In genomic region chr19:46720516-46721239, GRCh38 we compare ENCODE assay signal across 25 cellular contexts. TPM values are rescaled to one million over a fixed set of nuclear protein-coding genes. Genes with fewer than 3 reads are reported as not detected.
DNase-seq lines count a peak whose midpoint lies in the region; ATAC-seq, FAIRE-seq and TF ChIP-seq lines count a peak whose summit lies in the region.
"Had no signal": no experiment of that assay in that cellular context is flagged by ENCODE, and none has a peak within 500 bp of the region (broad histone marks: within the 10 kb centered on the region; RNA-seq: fewer than 3 reads in every experiment).

No MANE protein-coding gene starts in this region.

- DNase-seq in HepG2 (ENCODE audit: low spot score) = no peak
- no peak for DNase-seq in right lobe of liver
- DNase-seq in T-helper 17 cell = no peak
- no peak for DNase-seq in mesenchymal stem cell
- no peak for DNase-seq in DMS79 treated with DMSO at 0.1 percent for 48 hours (lab: John Stamatoyannopoulos, UW)
- no peak for DNase-seq in sciatic nerve (ENCODE audit: low spot score)
- DNase-seq in NCI-H187 (lab: John Stamatoyannopoulos, UW) = no peak
- DNase-seq: ACHN; activated CD4-positive, alpha-beta T cell treated with anti-CD3 and anti-CD28 coated beads for 48 hours; activated CD8-positive, alpha-beta memory T cell treated with anti-CD3 and anti-CD28 coated beads, Interleukin-2, amount 50 U/mL, for 4 hours; HCEC 1CT; head of caudate nucleus; Kasumi-1; mesendoderm; NCI-H2029; NCI-H2227 treated with DMSO at 0.1 percent for 48 hours; pancreas; substantia nigra; T-cell had no signal

- no peak overlapping the region for H3K18ac ChIP-seq in mesenchymal stem cell (ENCODE audit: low read depth in 1 of 2, low read length in 2 of 2)

- H3K9ac ChIP-seq in HepG2 (ENCODE audit: insufficient read depth, low read depth, low read length) (no peak overlapping the region), mesenchymal stem cell (ENCODE audit: low read length) (no peak overlapping the region)

- no peak overlapping the region for H3K27ac ChIP-seq in HepG2 (ENCODE audit: extremely low read length, insufficient read depth, low read length)
- H3K27ac ChIP-seq in right lobe of liver = no peak overlapping the region
- H3K27ac ChIP-seq in mesenchymal stem cell (ENCODE audit: low read length, poor library complexity, severe bottlenecking) = no peak overlapping the region
- H3K27ac ChIP-seq: coronary artery, pancreas had no signal

- H3K36me3 ChIP-seq in HepG2 (replicated peaks in 1 of 2; ENCODE audit: control insufficient read depth in 1 of 2, insufficient read depth in 2 of 2, low read length in 2 of 2) = peaks cover 23 to 41% of the 10 kb centered on the region in 2 experiments
- H3K36me3 ChIP-seq in right lobe of liver = peaks cover 0 to 44% (median 16%) of the 10 kb centered on the region in 4 donors
- peaks cover 56 to 79% of the 10 kb centered on the region in 2 experiments for H3K36me3 ChIP-seq in mesenchymal stem cell (ENCODE audit: control insufficient read depth in 1 of 2, insufficient read depth in 2 of 2, low read depth in 1 of 2, low read length in 2 of 2)

- no peak overlapping the region for H2BK12ac ChIP-seq in mesenchymal stem cell (ENCODE audit: low read length in 2 of 2)

- H4K8ac ChIP-seq in mesenchymal stem cell (ENCODE audit: low read length) = no peak overlapping the region

- H3K4me3 Mint-ChIP-seq in T-helper 17 cell = peak overlapping the region; percentile 36
- H3K4me3 Mint-ChIP-seq: T-cell had no signal

- BruUV-seq in HepG2 (replicated peaks; lab: Mats Ljungman, UMichigan) = no TSS peak

- TF ChIP-seq EP300 in HepG2 (IDR thresholded peaks at IDR 0.05; ENCODE audit: low read depth in 2 of 2, low read length in 2 of 2) (no peak), HepG2 (CRISPR knock-in tag; IDR thresholded peaks at IDR 0.05; ENCODE audit: borderline replicate concordance) (no peak)

- POLR2A ChIA-PET in HepG2 (lab: Yijun Ruan, JAX) = no interaction called here

- H3K4me1 ChIP-seq in HepG2 (ENCODE audit: insufficient read depth, low read length) (peaks cover 19% of the 10 kb centered on the region), right lobe of liver (peaks cover 0 to 4% (median 0%) of the 10 kb centered on the region in 4 donors), mesenchymal stem cell (ENCODE audit: control insufficient read depth, insufficient read depth, low read depth, low read length) (peaks cover 31% of the 10 kb centered on the region)

- WGBS in HepG2 (ENCODE audit: low lambda C conversion rate) = 94% methylated on average over 17 of the region's 22 CpGs
- 61% methylated on average over 5 of the region's 22 CpGs for WGBS in right lobe of liver (ENCODE audit: insufficient coverage, low coverage, low lambda C conversion rate, missing lambda C conversion rate)
- 96% methylated on average over 22 of the region's 22 CpGs for WGBS in mesenchymal stem cell

- H3K79me2 ChIP-seq in HepG2 (ENCODE audit: insufficient read depth, low read length) = peaks cover 9% of the 10 kb centered on the region

- peaks cover 45% of the 10 kb centered on the region for H3K79me1 ChIP-seq in mesenchymal stem cell (replicated peaks; ENCODE audit: low read length, poor library complexity, severe bottlenecking)

- CTCF ChIA-PET in HepG2 (lab: Yijun Ruan, JAX; ENCODE audit: low intra/inter-chr PET ratio, low total read pairs) = no interaction called here

- no peaks in the 10 kb centered on the region; a peak in 1 of 5 replicates for H3K27me3 ChIP-seq in HepG2 (ENCODE audit: control insufficient read depth in 1 of 2, insufficient read depth in 2 of 2, low read length in 2 of 2)
- no peaks in the 10 kb centered on the region for H3K27me3 ChIP-seq in right lobe of liver
- no peaks in the 10 kb centered on the region for H3K27me3 ChIP-seq in mesenchymal stem cell (ENCODE audit: control insufficient read depth in 1 of 2, insufficient read depth in 1 of 2, low read length in 2 of 2)
- H3K27me3 ChIP-seq: pancreas had no signal

- H3K27me3 Mint-ChIP-seq in T-helper 17 cell = no peaks in the 10 kb centered on the region
- H3K27me3 Mint-ChIP-seq: T-cell had no signal

- no peak for TF ChIP-seq CTCF in HepG2 (CRISPR knock-in tag; IDR thresholded peaks at IDR 0.05)
- TF ChIP-seq CTCF in right lobe of liver (IDR thresholded peaks at IDR 0.05) = no peak

- H3K4ac ChIP-seq in mesenchymal stem cell (ENCODE audit: low read depth in 1 of 2, low read length in 2 of 2) = no peak overlapping the region

- H2BK5ac ChIP-seq in mesenchymal stem cell (ENCODE audit: low read depth, low read length, poor library complexity, severe bottlenecking) = no peak overlapping the region

- TF ChIP-seq RAD21 in HepG2 (CRISPR knock-in tag; IDR thresholded peaks at IDR 0.05) = no peak

- FAIRE-seq in HepG2 (lab: Jason Lieb, UNC) = no peak
- FAIRE-seq: G401.6, HTR-8/SVneo, pancreas, urothelium cell line had no signal

- intact Hi-C loops in HepG2 (cut with micrococcal nuclease; ENCODE audit: unreplicated experiment) = no loop called here
- intact Hi-C loops in right lobe of liver (cut with DNase I) = no loop called here
- intact Hi-C loops in sciatic nerve (cut with DNase I) = no loop called here

- in situ Hi-C loops in HepG2 (cut with HindIII; ENCODE audit: extremely low pct_ligation_motif_present, low pct_unique_long_range_greater_than_20kb) = no loop called here

- peaks cover 2% of the 10 kb centered on the region for H3K36me3 Mint-ChIP-seq in T-helper 17 cell (ENCODE audit: low read depth)

- no peaks in the 10 kb centered on the region for H3K9me3 ChIP-seq in HepG2 (ENCODE audit: low read length)
- no peaks in the 10 kb centered on the region for H3K9me3 ChIP-seq in right lobe of liver
- H3K9me3 ChIP-seq in T-helper 17 cell (ENCODE audit: control insufficient read depth, low read length, poor library complexity, severe bottlenecking) = no peaks in the 10 kb centered on the region
- no peaks in the 10 kb centered on the region for H3K9me3 ChIP-seq in mesenchymal stem cell (ENCODE audit: control insufficient read depth, low read length)
- H3K9me3 ChIP-seq: pancreas had no signal

- ATAC-seq in HepG2 = no peak
- ATAC-seq in right lobe of liver = no peak
- ATAC-seq in T-helper 17 cell = no peak
- no peak for ATAC-seq in HG02852 (IDR thresholded peaks at IDR 0.05; ENCODE audit: unreplicated experiment)
- no peak for ATAC-seq in sciatic nerve
- ATAC-seq: pancreas, right cardiac atrium, T-cell had no signal

- TF ChIP-seq POLR2A in HepG2 (IDR thresholded peaks at IDR 0.05; ENCODE audit: insufficient read depth in 1 of 2, low read depth in 2 of 2, low read length in 2 of 2) (0 out of 4 replicates have a peak, but pooled peaks of 1 of the 2 experiments have one; percentile 18), right lobe of liver (IDR thresholded peaks at IDR 0.05) (no peak)

- H2AK5ac ChIP-seq in mesenchymal stem cell (ENCODE audit: low read length, severe bottlenecking) = no peak overlapping the region

- H4K20me1 ChIP-seq in HepG2 (ENCODE audit: insufficient read depth, low read length) = no peaks in the 10 kb centered on the region

- H2AFZ ChIP-seq in HepG2 (ENCODE audit: low read length) (no peak overlapping the region), mesenchymal stem cell (ENCODE audit: low read depth, low read length) (no peak overlapping the region)

- H4K91ac ChIP-seq in mesenchymal stem cell (ENCODE audit: low read length) = peak overlapping the region; percentile 6

- no peak overlapping the region for H3K4me2 ChIP-seq in HepG2 (ENCODE audit: low read depth, low read length)
- no peak overlapping the region for H3K4me2 ChIP-seq in mesenchymal stem cell (ENCODE audit: low read length, poor library complexity, severe bottlenecking)

- H3K4me3 ChIP-seq in HepG2 (replicated peaks in 1 of 3; ENCODE audit: insufficient read depth in 1 of 3, low read depth in 2 of 3, low read length in 3 of 3) (no peak overlapping the region), right lobe of liver (no peak overlapping the region), mesenchymal stem cell (ENCODE audit: insufficient read depth in 1 of 2, low read depth in 1 of 2, low read length in 2 of 2) (no peak overlapping the region)
- H3K4me3 ChIP-seq: coronary artery, pancreas had no signal

- H3K27ac Mint-ChIP-seq in T-helper 17 cell = no peak overlapping the region

- H2BK120ac ChIP-seq in mesenchymal stem cell (ENCODE audit: low read depth, low read length) = no peak overlapping the region

- H3K14ac ChIP-seq in mesenchymal stem cell (ENCODE audit: low read length in 2 of 2) = no peak overlapping the region

- no peak overlapping the region for H2BK15ac ChIP-seq in mesenchymal stem cell (ENCODE audit: low read depth, poor library complexity, severe bottlenecking)

- peaks cover 43% of the 10 kb centered on the region for H3K4me1 Mint-ChIP-seq in T-helper 17 cell

- no peak overlapping the region for H3K23ac ChIP-seq in mesenchymal stem cell (ENCODE audit: low read length in 2 of 2)

RNA-seq across cellular contexts. Expression of gene PRKD2, which starts 3.8 kb away (rescaled TPM):
- total RNA-seq in HepG2 (2016; rRNA removed; fragmentation: Illumina TruSeq; extraction: Trizol) (6.7 and 13.2 TPM in 2 replicates), right lobe of liver (10 to 100 TPM; 15.1 to 20.2 (median 16.9) TPM), T-helper 17 cell (100 to 1,000 TPM; 112 to 122 TPM), sciatic nerve (54.0 TPM)
- total RNA-seq in HepG2 (2016; cell fraction: cytosol; rRNA removed; fragmentation: Illumina TruSeq; extraction: Trizol; ENCODE audit: low read depth) = 3.7 and 5.6 TPM in 2 replicates
- 7.7 and 10.7 TPM in 2 replicates for total RNA-seq in HepG2 (2016; cell fraction: insoluble cytoplasmic fraction; rRNA removed; fragmentation: Illumina TruSeq; extraction: Trizol)
- total RNA-seq in HepG2 (2016; cell fraction: membrane; rRNA removed; fragmentation: Illumina TruSeq; extraction: Trizol) = 10.7 and 11.6 TPM in 2 replicates
- total RNA-seq in HepG2 (2016; cell fraction: nucleus; rRNA removed; fragmentation: Illumina TruSeq; extraction: Trizol) = 9.5 and 12.7 TPM in 2 replicates
- polyA plus RNA-seq in HepG2 (2011; rRNA removed) = 7.3 and 9.2 TPM in 2 replicates
- 5.7 and 8.3 TPM in 2 replicates for polyA plus RNA-seq in HepG2 (2011; cell fraction: cytosol; rRNA removed)
- 19.6 and 26.3 TPM in 2 replicates for polyA plus RNA-seq in HepG2 (2011; cell fraction: nucleus; rRNA removed)
- 12.3 and 18.9 TPM in 2 replicates for polyA plus RNA-seq in HepG2 (2012)
- polyA plus RNA-seq in HepG2 (2016; cell fraction: cytosol; fragmentation: Illumina TruSeq; extraction: Trizol; ENCODE audit: low read depth) = 4.2 and 4.7 TPM in 2 replicates
- 12.5 and 12.9 TPM in 2 replicates for polyA plus RNA-seq in HepG2 (2016; cell fraction: insoluble cytoplasmic fraction; fragmentation: Illumina TruSeq; extraction: Trizol; ENCODE audit: low read depth)
- 6.8 and 7.6 TPM in 2 replicates for polyA plus RNA-seq in HepG2 (2016; cell fraction: membrane; fragmentation: Illumina TruSeq; extraction: Trizol; ENCODE audit: low read depth)
- 26.1 and 27.2 TPM in 2 replicates for polyA plus RNA-seq in HepG2 (2016; cell fraction: nucleus; fragmentation: Illumina TruSeq; extraction: Trizol; ENCODE audit: insufficient read depth, low read depth)
- 10.6 and 14.4 TPM in 2 replicates for polyA minus RNA-seq in HepG2 (2011; rRNA and poly(A)+ RNA removed; ENCODE audit: low replicate concordance)
- polyA minus RNA-seq in HepG2 (2011; cell fraction: cytosol; rRNA and poly(A)+ RNA removed) = 8.2 and 11.7 TPM in 2 replicates
- 9.1 TPM in 2 replicates for polyA minus RNA-seq in HepG2 (2011; cell fraction: nucleus; rRNA and poly(A)+ RNA removed)
- polyA plus RNA-seq in mesenchymal stem cell (2013, experiment 1 of 2) = 25.9 TPM
- polyA plus RNA-seq in mesenchymal stem cell (2013, experiment 2 of 2) = 23.5 TPM

RNA-seq across cellular contexts. Expression of gene FKRP, which starts 25.2 kb away (rescaled TPM):
- total RNA-seq in HepG2 (2016; rRNA removed; fragmentation: Illumina TruSeq; extraction: Trizol) (4.0 and 9.8 TPM in 2 replicates), right lobe of liver (1 to 10 TPM; 5.8 to 9.5 (median 7.4) TPM), T-helper 17 cell (10 to 100 TPM; 22.5 to 23.3 TPM), sciatic nerve (25.2 TPM)
- total RNA-seq in HepG2 (2016; cell fraction: cytosol; rRNA removed; fragmentation: Illumina TruSeq; extraction: Trizol; ENCODE audit: low read depth) = 1.2 and 1.9 TPM in 2 replicates
- total RNA-seq in HepG2 (2016; cell fraction: insoluble cytoplasmic fraction; rRNA removed; fragmentation: Illumina TruSeq; extraction: Trizol) = 3.4 and 11.2 TPM in 2 replicates
- 3.6 and 3.7 TPM in 2 replicates for total RNA-seq in HepG2 (2016; cell fraction: membrane; rRNA removed; fragmentation: Illumina TruSeq; extraction: Trizol)
- 11.2 and 11.6 TPM in 2 replicates for total RNA-seq in HepG2 (2016; cell fraction: nucleus; rRNA removed; fragmentation: Illumina TruSeq; extraction: Trizol)
- polyA plus RNA-seq in HepG2 (2011; rRNA removed) = 7.3 and 9.2 TPM in 2 replicates
- polyA plus RNA-seq in HepG2 (2011; cell fraction: cytosol; rRNA removed) = 7.8 and 9.7 TPM in 2 replicates
- polyA plus RNA-seq in HepG2 (2011; cell fraction: nucleus; rRNA removed) = 27.5 and 33.9 TPM in 2 replicates
- polyA plus RNA-seq in HepG2 (2012) = 12.4 and 17.0 TPM in 2 replicates
- 0.63 and 1.3 TPM in 2 replicates for polyA plus RNA-seq in HepG2 (2016; cell fraction: cytosol; fragmentation: Illumina TruSeq; extraction: Trizol; ENCODE audit: low read depth)
- 5.1 TPM in 2 replicates for polyA plus RNA-seq in HepG2 (2016; cell fraction: insoluble cytoplasmic fraction; fragmentation: Illumina TruSeq; extraction: Trizol; ENCODE audit: low read depth)
- 1.7 and 2.3 TPM in 2 replicates for polyA plus RNA-seq in HepG2 (2016; cell fraction: membrane; fragmentation: Illumina TruSeq; extraction: Trizol; ENCODE audit: low read depth)
- 34.8 and 35.7 TPM in 2 replicates for polyA plus RNA-seq in HepG2 (2016; cell fraction: nucleus; fragmentation: Illumina TruSeq; extraction: Trizol; ENCODE audit: insufficient read depth, low read depth)
- 6.9 and 11.0 TPM in 2 replicates for polyA minus RNA-seq in HepG2 (2011; rRNA and poly(A)+ RNA removed; ENCODE audit: low replicate concordance)
- 7.5 and 8.8 TPM in 2 replicates for polyA minus RNA-seq in HepG2 (2011; cell fraction: cytosol; rRNA and poly(A)+ RNA removed)
- 10.3 and 11.5 TPM in 2 replicates for polyA minus RNA-seq in HepG2 (2011; cell fraction: nucleus; rRNA and poly(A)+ RNA removed)
- 24.9 TPM for polyA plus RNA-seq in mesenchymal stem cell (2013, experiment 1 of 2)
- polyA plus RNA-seq in mesenchymal stem cell (2013, experiment 2 of 2) = 24.4 TPM

RNA-seq across cellular contexts. Expression of gene STRN4, which starts 25.6 kb away (rescaled TPM):
- total RNA-seq in HepG2 (2016; rRNA removed; fragmentation: Illumina TruSeq; extraction: Trizol) (32.2 and 43.1 TPM in 2 replicates), right lobe of liver (10 to 100 TPM; 16.9 to 28.1 (median 23.7) TPM), T-helper 17 cell (100 to 1,000 TPM; 108 to 145 TPM), sciatic nerve (70.5 TPM)
- total RNA-seq in HepG2 (2016; cell fraction: cytosol; rRNA removed; fragmentation: Illumina TruSeq; extraction: Trizol; ENCODE audit: low read depth) = 13.6 and 15.4 TPM in 2 replicates
- 25.7 and 41.7 TPM in 2 replicates for total RNA-seq in HepG2 (2016; cell fraction: insoluble cytoplasmic fraction; rRNA removed; fragmentation: Illumina TruSeq; extraction: Trizol)
- total RNA-seq in HepG2 (2016; cell fraction: membrane; rRNA removed; fragmentation: Illumina TruSeq; extraction: Trizol) = 30.2 and 30.9 TPM in 2 replicates
- 30.6 and 31.6 TPM in 2 replicates for total RNA-seq in HepG2 (2016; cell fraction: nucleus; rRNA removed; fragmentation: Illumina TruSeq; extraction: Trizol)
- polyA plus RNA-seq in HepG2 (2011; rRNA removed) = 57.3 and 80.7 TPM in 2 replicates
- polyA plus RNA-seq in HepG2 (2011; cell fraction: cytosol; rRNA removed) = 34.2 and 64.8 TPM in 2 replicates
- polyA plus RNA-seq in HepG2 (2011; cell fraction: nucleus; rRNA removed) = 266 and 313 TPM in 2 replicates
- 35.6 and 48.5 TPM in 2 replicates for polyA plus RNA-seq in HepG2 (2012)
- 8.5 and 9.3 TPM in 2 replicates for polyA plus RNA-seq in HepG2 (2016; cell fraction: cytosol; fragmentation: Illumina TruSeq; extraction: Trizol; ENCODE audit: low read depth)
- 34.1 and 37.8 TPM in 2 replicates for polyA plus RNA-seq in HepG2 (2016; cell fraction: insoluble cytoplasmic fraction; fragmentation: Illumina TruSeq; extraction: Trizol; ENCODE audit: low read depth)
- polyA plus RNA-seq in HepG2 (2016; cell fraction: membrane; fragmentation: Illumina TruSeq; extraction: Trizol; ENCODE audit: low read depth) = 21.1 and 23.2 TPM in 2 replicates
- polyA plus RNA-seq in HepG2 (2016; cell fraction: nucleus; fragmentation: Illumina TruSeq; extraction: Trizol; ENCODE audit: insufficient read depth, low read depth) = 78.0 and 78.1 TPM in 2 replicates
- 47.8 and 141 TPM in 2 replicates for polyA minus RNA-seq in HepG2 (2011; rRNA and poly(A)+ RNA removed; ENCODE audit: low replicate concordance)
- polyA minus RNA-seq in HepG2 (2011; cell fraction: cytosol; rRNA and poly(A)+ RNA removed) = 30.6 and 39.4 TPM in 2 replicates
- 37.0 and 47.4 TPM in 2 replicates for polyA minus RNA-seq in HepG2 (2011; cell fraction: nucleus; rRNA and poly(A)+ RNA removed)
- 56.4 TPM for polyA plus RNA-seq in mesenchymal stem cell (2013, experiment 1 of 2)
- polyA plus RNA-seq in mesenchymal stem cell (2013, experiment 2 of 2) = 56.1 TPM

RNA-seq across cellular contexts. Expression of gene DACT3, which starts 59.7 kb away (rescaled TPM):
- total RNA-seq in HepG2 (2016; rRNA removed; fragmentation: Illumina TruSeq; extraction: Trizol) (0.04 TPM in 1 of 2 replicates, not detected in the other), right lobe of liver (1 to 10 TPM in 3 of 6 experiments, under 1 TPM in 3; 0.46 to 1.6 (median 0.93) TPM), T-helper 17 cell (not detected), sciatic nerve (22.2 TPM)
- total RNA-seq in HepG2 (2016; cell fraction: cytosol; rRNA removed; fragmentation: Illumina TruSeq; extraction: Trizol; ENCODE audit: low read depth) = 0.09 and 0.10 TPM in 2 replicates
- 0.04 TPM in 1 of 2 replicates, not detected in the other for total RNA-seq in HepG2 (2016; cell fraction: insoluble cytoplasmic fraction; rRNA removed; fragmentation: Illumina TruSeq; extraction: Trizol)
- total RNA-seq in HepG2 (2016; cell fraction: membrane; rRNA removed; fragmentation: Illumina TruSeq; extraction: Trizol) = not detected in 2 replicates
- total RNA-seq in HepG2 (2016; cell fraction: nucleus; rRNA removed; fragmentation: Illumina TruSeq; extraction: Trizol) = not detected in 2 replicates
- 0.04 TPM in 1 of 2 replicates, not detected in the other for polyA plus RNA-seq in HepG2 (2011; rRNA removed)
- polyA plus RNA-seq in HepG2 (2011; cell fraction: cytosol; rRNA removed) = 0.03 TPM in 2 replicates
- polyA plus RNA-seq in HepG2 (2011; cell fraction: nucleus; rRNA removed) = not detected in 2 replicates
- polyA plus RNA-seq in HepG2 (2012) = not detected in 2 replicates
- 0.07 TPM in 1 of 2 replicates, not detected in the other for polyA plus RNA-seq in HepG2 (2016; cell fraction: cytosol; fragmentation: Illumina TruSeq; extraction: Trizol; ENCODE audit: low read depth)
- not detected in 2 replicates for polyA plus RNA-seq in HepG2 (2016; cell fraction: insoluble cytoplasmic fraction; fragmentation: Illumina TruSeq; extraction: Trizol; ENCODE audit: low read depth)
- polyA plus RNA-seq in HepG2 (2016; cell fraction: membrane; fragmentation: Illumina TruSeq; extraction: Trizol; ENCODE audit: low read depth) = not detected in 2 replicates
- polyA plus RNA-seq in HepG2 (2016; cell fraction: nucleus; fragmentation: Illumina TruSeq; extraction: Trizol; ENCODE audit: insufficient read depth, low read depth) = 0.16 TPM in 1 of 2 replicates, not detected in the other
- 0.09 TPM in 1 of 2 replicates, not detected in the other for polyA minus RNA-seq in HepG2 (2011; rRNA and poly(A)+ RNA removed; ENCODE audit: low replicate concordance)
- not detected in 2 replicates for polyA minus RNA-seq in HepG2 (2011; cell fraction: cytosol; rRNA and poly(A)+ RNA removed)
- not detected in 2 replicates for polyA minus RNA-seq in HepG2 (2011; cell fraction: nucleus; rRNA and poly(A)+ RNA removed)
- polyA plus RNA-seq in mesenchymal stem cell (2013, experiment 1 of 2) = 25.9 TPM
- 26.2 TPM for polyA plus RNA-seq in mesenchymal stem cell (2013, experiment 2 of 2)
